17 cellular contexts compared by ENCODE assay signal in genomic region chr20:12902992-12903391, GRCh38.
DNase-seq lines count a peak whose midpoint lies in the region; ATAC-seq and TF ChIP-seq lines count a peak whose summit lies in the region.
"Had no signal": no experiment of that assay in that cellular context is flagged by ENCODE, and none has a peak within 500 bp of the region (broad histone marks: within the 10 kb centered on the region; RNA-seq: fewer than 3 reads in every experiment).

No MANE protein-coding gene starts in this region.

- H3K27me3 ChIP-seq in right cardiac atrium (ENCODE audit: control insufficient read depth, insufficient read depth) = no peaks in the 10 kb centered on the region
- H3K27me3 ChIP-seq: BE2C had no signal

- peak; percentile 50 to 63 for ATAC-seq in right cardiac atrium
- ATAC-seq in HG03354 (IDR thresholded peaks at IDR 0.05; ENCODE audit: poor library complexity, severe bottlenecking, unreplicated experiment) = no peak

- no peak overlapping the region for H3K4me3 ChIP-seq in right cardiac atrium (ENCODE audit: low read length)
- H3K4me3 ChIP-seq: GM23248, HAP-1 had no signal

- no peaks in the 10 kb centered on the region for H3K4me1 ChIP-seq in right cardiac atrium (ENCODE audit: control insufficient read depth, insufficient read depth, low read length)
- H3K4me1 ChIP-seq: BE2C, HAP-1 had no signal

- no peak for TF ChIP-seq CTCF in GM13976 (IDR thresholded peaks at IDR 0.05; ENCODE audit: borderline replicate concordance, control extremely low read depth, extremely low read depth, insufficient read depth, missing control alignments)

- intact Hi-C loops in right cardiac atrium (cut with DNase I) = no loop called here

- peak; percentile 48 for DNase-seq in NCI-H748 (lab: John Stamatoyannopoulos, UW; ENCODE audit: unreplicated experiment)
- DNase-seq in NCI-H748 treated with DMSO at 0.1 percent for 48 hours (lab: John Stamatoyannopoulos, UW) = no peak
- peak; percentile 16 for DNase-seq in DMS153 treated with DMSO at 0.1 percent for 48 hours (lab: John Stamatoyannopoulos, UW; ENCODE audit: unreplicated experiment)
- DNase-seq in NCI-H2029 treated with DMSO at 0.1 percent for 48 hours (lab: John Stamatoyannopoulos, UW) = peak; percentile 60
- DNase-seq in right cardiac atrium = no peak
- DNase-seq in GM13976 (ENCODE audit: low spot score) = no peak
- DNase-seq: BE2C, DND-41, GM23248, KG1, NCI-H1417, NCI-H1694 treated with DMSO at 0.1 percent for 48 hours, NCI-H510A, NCI-H774, OCI-M1 had no signal

- no peaks in the 10 kb centered on the region for H3K9me3 ChIP-seq in right cardiac atrium (ENCODE audit: control insufficient read depth, low read length)
- H3K9me3 ChIP-seq: BE2C, HAP-1 had no signal

- 51% methylated on average over 4 of the region's 4 CpGs for WGBS in right cardiac atrium

- H3K27ac ChIP-seq in right cardiac atrium (ENCODE audit: low read length) = peak overlapping the region; percentile 25
- H3K27ac ChIP-seq: GM23248 had no signal

- in situ Hi-C loops in GM13976 (cut with MboI; ENCODE audit: low sequenced_read_pairs, unreplicated experiment) = no loop called here

Comparison
In these comparisons a context has a peak if more than half of its experiments do, and no peak if none do; other contexts are left out.
1. DNase-seq: peak in NCI-H748 (single experiment), DMS153 treated with DMSO at 0.1 percent for 48 hours (single experiment) and NCI-H2029 treated with DMSO at 0.1 percent for 48 hours (single experiment); none in NCI-H748 treated with DMSO at 0.1 percent for 48 hours (single experiment), right cardiac atrium (0 of 3) and GM13976 (single experiment).